Comparison of ENCODE assay signal across 29 cellular contexts in the genomic region with DNA sequence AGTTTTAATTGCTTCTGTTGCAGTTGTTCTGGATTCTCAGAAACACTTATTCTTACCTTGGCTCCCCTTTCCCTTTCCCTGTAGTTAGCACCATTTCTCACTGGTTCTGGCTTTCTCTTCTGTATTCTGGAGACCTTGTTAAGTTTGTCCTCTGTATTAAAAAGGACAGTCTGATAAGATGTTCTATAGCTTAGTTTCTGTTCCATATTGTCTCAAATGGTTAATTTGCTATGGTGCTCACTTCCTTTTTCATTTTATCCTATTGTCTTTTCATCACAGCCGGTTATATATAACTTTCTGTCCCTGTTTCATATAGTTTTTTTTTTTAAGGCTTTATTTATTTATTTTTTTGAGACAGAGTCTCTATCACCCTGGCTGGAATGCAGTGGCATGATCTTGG.
"Had no signal": no experiment of that assay in that cellular context is flagged by ENCODE, and none has a peak within 500 bp of the region (broad histone marks: within the 10 kb centered on the region; RNA-seq: fewer than 3 reads in every experiment).

No MANE protein-coding gene starts in this region.

- H3K27me3 Mint-ChIP-seq: activated CD4-positive, alpha-beta T cell treated with anti-CD3 and anti-CD28 coated beads, Interleukin-2, amount 10 ng/mL, durations not matched to agents 7 days and 5 days; activated CD8-positive, alpha-beta T cell treated with anti-CD3 and anti-CD28 coated beads for 36 hours; activated T-helper 17 cell treated with anti-CD3 and anti-CD28 coated beads, Interleukin-2, amount 50 U/mL, for 72 hours; naive thymus-derived CD8-positive, alpha-beta T cell had no signal

- H3K36me3 ChIP-seq: neural progenitor cell had no signal

- DNase-seq: activated CD4-positive, alpha-beta T cell treated with anti-CD3 and anti-CD28 coated beads for 1 hour; activated CD4-positive, alpha-beta T cell treated with anti-CD3 and anti-CD28 coated beads, Interleukin-2, amount 10 ng/mL, durations not matched to agents 7 days and 5 days; activated CD8-positive, alpha-beta T cell treated with anti-CD3 and anti-CD28 coated beads for 36 hours; activated gamma-delta T cell treated with Interleukin-2 at 50 U/mL for 16 hours; activated naive CD4-positive, alpha-beta T cell treated with anti-CD3 and anti-CD28 coated beads, Interleukin-2, amount 50 U/mL, for 16 hours; activated T-cell treated with anti-CD3 and anti-CD28 coated beads, Interleukin-2, amount 50 U/mL, for 4 hours; amniotic stem cell; brain microvascular endothelial cell; dorsolateral prefrontal cortex; effector memory CD4-positive, alpha-beta T cell; kidney; left colon; naive thymus-derived CD8-positive, alpha-beta T cell; stimulated activated CD4-positive, alpha-beta T cell treated with anti-CD3 and anti-CD28 coated beads, Interleukin-1b, Interleukin-23, amount 100 ng/mL, for 48 hours; stimulated activated CD4-positive, alpha-beta T cell treated with anti-CD3 and anti-CD28 coated beads, Interleukin-4, amount 100 ng/mL, for 4 hours; stimulated activated CD8-positive, alpha-beta memory T cell treated with anti-CD3 and anti-CD28 coated beads, Interleukin-4, amount 100 ng/mL, for 48 hours; stimulated activated naive CD4-positive, alpha-beta T cell; T-helper 9 cell; tibial artery; upper lobe of right lung; WERI-Rb-1 had no signal

- H3K27ac Mint-ChIP-seq: activated CD4-positive, alpha-beta T cell treated with anti-CD3 and anti-CD28 coated beads, Interleukin-2, amount 10 ng/mL, durations not matched to agents 7 days and 5 days; activated CD8-positive, alpha-beta T cell treated with anti-CD3 and anti-CD28 coated beads for 36 hours; neural progenitor cell had no signal

- H3K4me3 ChIP-seq: coronary artery, dorsolateral prefrontal cortex, hepatocyte, neural progenitor cell, right atrium auricular region, smooth muscle cell, suprapubic skin, tibial artery, upper lobe of right lung had no signal

- H3K9me3 Mint-ChIP-seq: activated CD4-positive, alpha-beta T cell treated with anti-CD3 and anti-CD28 coated beads, Interleukin-2, amount 10 ng/mL, durations not matched to agents 7 days and 5 days; activated CD8-positive, alpha-beta T cell treated with anti-CD3 and anti-CD28 coated beads for 36 hours; activated T-cell treated with anti-CD3 and anti-CD28 coated beads, Interleukin-2, amount 50 U/mL, for 4 hours; activated T-helper 17 cell treated with anti-CD3 and anti-CD28 coated beads, Interleukin-2, amount 50 U/mL, for 72 hours; mesothelial cell of epicardium; naive thymus-derived CD8-positive, alpha-beta T cell; neural progenitor cell had no signal

- H3K9me3 ChIP-seq: right atrium auricular region, suprapubic skin, tibial artery, upper lobe of right lung had no signal

- H3K4me1 Mint-ChIP-seq: activated T-helper 17 cell treated with anti-CD3 and anti-CD28 coated beads, Interleukin-2, amount 50 U/mL, for 72 hours; neural progenitor cell had no signal

- H3K4me3 Mint-ChIP-seq: activated CD4-positive, alpha-beta T cell treated with anti-CD3 and anti-CD28 coated beads, Interleukin-2, amount 10 ng/mL, durations not matched to agents 7 days and 5 days; activated CD8-positive, alpha-beta T cell treated with anti-CD3 and anti-CD28 coated beads for 36 hours; activated T-cell treated with anti-CD3 and anti-CD28 coated beads, Interleukin-2, amount 50 U/mL, for 4 hours; activated T-helper 17 cell treated with anti-CD3 and anti-CD28 coated beads, Interleukin-2, amount 50 U/mL, for 72 hours; mesothelial cell of epicardium; naive thymus-derived CD8-positive, alpha-beta T cell; neural progenitor cell had no signal

- ATAC-seq: activated CD8-positive, alpha-beta T cell treated with anti-CD3 and anti-CD28 coated beads for 36 hours; activated T-cell treated with anti-CD3 and anti-CD28 coated beads, Interleukin-2, amount 50 U/mL, for 4 hours; activated T-helper 17 cell treated with anti-CD3 and anti-CD28 coated beads, Interleukin-2, amount 50 U/mL, for 72 hours; left colon; naive thymus-derived CD8-positive, alpha-beta T cell; upper lobe of right lung had no signal

- H3K27me3 ChIP-seq: brain microvascular endothelial cell, dorsolateral prefrontal cortex, hepatocyte, neural progenitor cell, right atrium auricular region, suprapubic skin, tibial artery, upper lobe of right lung had no signal

- H3K4me1 ChIP-seq: neural progenitor cell, upper lobe of right lung had no signal

- H3K27ac ChIP-seq: brain microvascular endothelial cell, coronary artery, dorsolateral prefrontal cortex, hepatocyte, neural progenitor cell, right atrium auricular region, suprapubic skin, upper lobe of right lung, WERI-Rb-1 had no signal
